In the genomic region with DNA sequence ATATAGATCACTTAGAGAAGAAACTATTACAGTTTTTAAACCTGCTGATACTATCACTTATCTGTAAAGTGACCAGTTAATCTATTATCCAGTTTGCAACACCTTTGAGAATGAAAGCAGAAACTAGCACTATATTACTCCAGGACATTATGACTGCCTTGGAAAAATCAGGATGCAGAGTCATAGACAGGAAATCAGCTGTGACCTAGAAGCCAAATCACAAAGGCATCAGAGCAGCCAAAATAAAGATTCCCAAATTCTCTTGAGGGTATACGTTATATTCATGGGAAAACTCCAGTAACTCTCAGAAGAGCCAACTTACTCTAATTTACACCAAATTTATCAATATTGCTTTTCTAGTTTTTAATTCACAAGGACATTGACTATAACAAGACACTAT, we compare ENCODE assay signal across 25 cellular contexts. TPM values are rescaled to one million over a fixed set of nuclear protein-coding genes. Genes with fewer than 3 reads are reported as not detected.
"Had no signal": no experiment of that assay in that cellular context is flagged by ENCODE, and none has a peak within 500 bp of the region (broad histone marks: within the 10 kb centered on the region; RNA-seq: fewer than 3 reads in every experiment).

No MANE protein-coding gene starts in this region.

- H3K4me3 ChIP-seq: MG63, SJSA1, SK-N-MC had no signal

- H3K4me1 ChIP-seq: SJSA1 had no signal

- DNase-seq: IMR-90, Karpas-422, KG1, MG63, NCI-H1092, NCI-H1105 treated with DMSO at 0.1 percent for 48 hours, NCI-H1417 treated with DMSO at 0.1 percent for 48 hours, NCI-H146, NCI-H1694 treated with DMSO at 0.1 percent for 48 hours, NCI-H1930, NCI-H2081, NCI-H2107, NCI-H2227 treated with DMSO at 0.1 percent for 48 hours, NCI-H446, NCI-H510A, NCI-H524 treated with DMSO at 0.1 percent for 48 hours, NCI-H69, NCI-H774, Right ventricle myocardium superior, RPMI8226, SIG-M5 had no signal

- H3K27ac ChIP-seq: SJSA1, SK-N-MC had no signal

- H3K27me3 ChIP-seq: SJSA1 had no signal

- H3K36me3 ChIP-seq: MG63, SJSA1 had no signal

- H3K9me3 ChIP-seq: MG63, SJSA1 had no signal

- ATAC-seq: HepG2 had no signal

RNA-seq across cellular contexts. Expression of gene CDO1, which starts 49.9 kb away (rescaled TPM):
- total RNA-seq: HT-29 had no signal
